8 cellular contexts compared by ENCODE assay signal in genomic region chr20:19879874-19880255, GRCh38.
DNase-seq lines count a peak whose midpoint lies in the region; ATAC-seq and TF ChIP-seq lines count a peak whose summit lies in the region.
"Not testable (repeated sequence)": the region's sequence is repeated elsewhere in the genome, so short reads cannot be mapped to it uniquely, and the experiment has no call there.

No MANE protein-coding gene starts in this region.

- not testable (repeated sequence) for H3K27me3 ChIP-seq in AG04450 (ENCODE audit: control insufficient read depth, insufficient read depth, low read length); Panc1 (ENCODE audit: control insufficient read depth, insufficient read depth, low read length); SK-N-SH (ENCODE audit: insufficient read depth); colonic mucosa; lung (ENCODE audit: control insufficient read depth, insufficient read depth); osteoblast (ENCODE audit: insufficient read depth, low read length); transverse colon

- intact Hi-C loops in Panc1 (cut with micrococcal nuclease; ENCODE audit: unreplicated experiment); colonic mucosa (cut with DNase I): not testable (repeated sequence)
- intact Hi-C loops in transverse colon (cut with DNase I; ENCODE audit: low total_unique reads) = loop anchor here (10.0 kb wide), 2 partner anchors 85 to 95 kb away; no protein-coding TSS in a partner anchor

- H3K27me3 Mint-ChIP-seq in HFFc6 (ENCODE audit: insufficient read depth) = not testable (repeated sequence)

- peaks cover 76% of the 10 kb centered on the region for H3K4me1 Mint-ChIP-seq in HFFc6 (ENCODE audit: low read depth)

- H3K36me3 ChIP-seq in Panc1 (ENCODE audit: control insufficient read depth, insufficient read depth, low read length); SK-N-SH (replicated peaks in 1 of 2; ENCODE audit: control insufficient read depth in 1 of 2, insufficient read depth in 2 of 2, low read length in 1 of 2); colonic mucosa; lung (ENCODE audit: control insufficient read depth in 2 of 2, insufficient read depth in 2 of 2, low read length in 2 of 2); osteoblast (ENCODE audit: insufficient read depth, low read length); transverse colon: not testable (repeated sequence)

- not testable (repeated sequence) for DNase-seq in AG04450 (ENCODE audit: low read depth, low spot score); HFFc6; Panc1 (ENCODE audit: low read depth, low spot score); SK-N-SH; colonic mucosa; lung (ENCODE audit: low spot score); osteoblast (ENCODE audit: insufficient read length, low spot score, missing footprints); transverse colon

- peaks cover 17% of the 10 kb centered on the region for H3F3A ChIP-seq in SK-N-SH (replicated peaks; ENCODE audit: insufficient read depth)

- H3K4me2 ChIP-seq in SK-N-SH (peak overlapping the region; percentile 55; the same call in 1 of the 2 replicates), osteoblast (ENCODE audit: insufficient read depth, low read length) (peak overlapping the region; percentile 75)

- H3K27ac Mint-ChIP-seq in HFFc6 = peak overlapping the region; percentile 95

- H3K27ac ChIP-seq in AG04450 (ENCODE audit: low read depth, low read length) (peak overlapping the region; percentile 40), Panc1 (ENCODE audit: low read length) (peak overlapping the region; percentile 98), SK-N-SH (ENCODE audit: low read depth in 2 of 2, low read length in 1 of 2) (peak overlapping the region in 1 of 2 experiments; percentile 77; a peak in 2 of 4 replicates), colonic mucosa (peak overlapping the region; percentile 69), osteoblast (ENCODE audit: low read depth, low read length) (peak overlapping the region; percentile 91), transverse colon (peak overlapping the region; percentile 50 to 76 (median 71))
- H3K27ac ChIP-seq in lung (ENCODE audit: low read depth in 1 of 2, low read length in 1 of 2) = not testable (repeated sequence)

- H3K4me1 ChIP-seq in Panc1 (ENCODE audit: control insufficient read depth, insufficient read depth, low read length) (peaks cover 44% of the 10 kb centered on the region), osteoblast (ENCODE audit: insufficient read depth, low read length) (peaks cover 35% of the 10 kb centered on the region), transverse colon (peaks cover 10 to 49% (median 24%) of the 10 kb centered on the region in 4 donors)
- not testable (repeated sequence) for H3K4me1 ChIP-seq in SK-N-SH (ENCODE audit: control insufficient read depth in 1 of 2, insufficient read depth in 2 of 2, low read depth in 1 of 2, low read length in 1 of 2); colonic mucosa; lung (ENCODE audit: control insufficient read depth in 2 of 2, insufficient read depth in 2 of 2, low read length in 2 of 2)

- not testable (repeated sequence) for H3K9me2 ChIP-seq in SK-N-SH

- not testable (repeated sequence) for H4K20me1 ChIP-seq in SK-N-SH (ENCODE audit: insufficient read depth); osteoblast (ENCODE audit: insufficient read depth, low read length)

- WGBS in SK-N-SH (ENCODE audit: low lambda C conversion rate) = 79% methylated on average over 4 of the region's 4 CpGs
- whole genome bisulfite sequencing in lung, 2 donors = 93 to 95% methylated on average over 4 of the region's 4 CpGs
- WGBS in transverse colon (ENCODE audit: low coverage in 1 of 2), 2 donors = 92 to 100% methylated on average over 1 to 4 of the region's 4 CpGs

- not testable (repeated sequence) for TF ChIP-seq RAD21 in SK-N-SH (IDR thresholded peaks at IDR 0.05; ENCODE audit: low read length)

- TF ChIP-seq POLR2A in transverse colon (IDR thresholded peaks at IDR 0.05) = not testable (repeated sequence)

- ATAC-seq in Panc1 (peak; percentile 4; the same call in 1 of the 2 replicates), lung (ENCODE audit: insufficient read depth, low FRiP score) (peak; percentile 2)

- H2AFZ ChIP-seq in SK-N-SH (ENCODE audit: low read depth); osteoblast (ENCODE audit: low read length): not testable (repeated sequence)

- H3K4me3 Mint-ChIP-seq in HFFc6 = peak overlapping the region; percentile 74

- POLR2A ChIA-PET in AG04450 (lab: Yijun Ruan, JAX) = interaction anchor here (0.7 to 2.6 kb wide), 7 partner anchors 10 to 1940 kb away, joined by 4 to 11 read pairs (median 8); no protein-coding TSS in a partner anchor
- POLR2A ChIA-PET in Panc1 (lab: Charles Lee); SK-N-SH (lab: Yijun Ruan, JAX): not testable (repeated sequence)

- H3K9ac ChIP-seq in SK-N-SH; colonic mucosa (ENCODE audit: low read depth in 2 of 2, low read length in 2 of 2): not testable (repeated sequence)

- CTCF ChIA-PET in AG04450 (lab: Charles Lee) = interaction anchor here (0.6 to 1.1 kb wide), 3 partner anchors 135 to 252 kb away, joined by 3 to 9 read pairs (median 3); no protein-coding TSS in a partner anchor
- CTCF ChIA-PET in Panc1 (lab: Charles Lee); SK-N-SH (lab: Yijun Ruan, JAX): not testable (repeated sequence)

- not testable (repeated sequence) for TF ChIP-seq CTCF in AG04450 (IDR thresholded peaks at IDR 0.05; ENCODE audit: low read depth, low read length); HFFc6 (IDR thresholded peaks at IDR 0.05); Panc1 (IDR thresholded peaks at IDR 0.05); SK-N-SH (IDR thresholded peaks at IDR 0.05); colonic mucosa (IDR thresholded peaks at IDR 0.05); lung (IDR thresholded peaks at IDR 0.05; ENCODE audit: control extremely low read depth, extremely low read depth); osteoblast (IDR thresholded peaks at IDR 0.05; ENCODE audit: extremely low read depth, low read depth, low read length); transverse colon (IDR thresholded peaks at IDR 0.05)

- H3K4me3 ChIP-seq in AG04450 (ENCODE audit: low read depth, low read length); Panc1 (ENCODE audit: low read depth in 2 of 2, low read length in 2 of 2); SK-N-SH (ENCODE audit: low read depth in 2 of 2, low read length in 1 of 2); colonic mucosa; lung; osteoblast (ENCODE audit: insufficient read depth, low read length); transverse colon: not testable (repeated sequence)

- H3K79me2 ChIP-seq in SK-N-SH (ENCODE audit: insufficient read depth); osteoblast (ENCODE audit: insufficient read depth, low read length): not testable (repeated sequence)

- H3K9me3 ChIP-seq in AG04450 (ENCODE audit: control insufficient read depth, insufficient read depth, low read length); Panc1 (ENCODE audit: control insufficient read depth, insufficient read depth, low read depth, low read length); SK-N-SH; colonic mucosa; lung (ENCODE audit: control insufficient read depth in 2 of 2, insufficient read depth in 1 of 2, low read length in 1 of 2); osteoblast (ENCODE audit: low read depth, low read length); transverse colon: not testable (repeated sequence)

- H3K9me3 Mint-ChIP-seq in HFFc6 = not testable (repeated sequence)

- not testable (repeated sequence) for H3K36me3 Mint-ChIP-seq in HFFc6 (ENCODE audit: low read depth)

- TF ChIP-seq EP300 in SK-N-SH (IDR thresholded peaks at IDR 0.05; ENCODE audit: borderline replicate concordance in 1 of 2, low read depth in 1 of 2, low read length in 1 of 2); transverse colon (IDR thresholded peaks at IDR 0.05; ENCODE audit: low read depth): not testable (repeated sequence)

- in situ Hi-C loops in Panc1 (cut with HindIII; ENCODE audit: low pct_unique_long_range_greater_than_20kb, low sequenced_read_pairs) = not testable (repeated sequence)
- in situ Hi-C loops in transverse colon (cut with MboI; ENCODE audit: low pct_ligation_motif_present in 1 of 4, low pct_unique_long_range_greater_than_20kb in 1 of 4, low sequenced_read_pairs in 3 of 4) = loop anchor here in 1 of 4 donors (25.0 kb wide), 1 partner anchor 93 kb away; no protein-coding TSS in a partner anchor

- not testable (repeated sequence) for BruUV-seq in Panc1 (replicated peaks; lab: Mats Ljungman, UMichigan)
